Comparison of ENCODE assay signal across 13 cellular contexts in genomic region chr3:146540236-146540635, GRCh38. TPM values are rescaled to one million over a fixed set of nuclear protein-coding genes. Genes with fewer than 3 reads are reported as not detected.
DNase-seq lines count a peak whose midpoint lies in the region; ATAC-seq, FAIRE-seq and TF ChIP-seq lines count a peak whose summit lies in the region.
"Had no signal": no experiment of that assay in that cellular context is flagged by ENCODE, and none has a peak within 500 bp of the region (broad histone marks: within the 10 kb centered on the region; RNA-seq: fewer than 3 reads in every experiment).

No MANE protein-coding gene starts in this region.

- H4K20me1 ChIP-seq in BLaER1 treated with 17β-estradiol and CSF1 and Interleukin-3, amounts not matched to agents 10 nM and 100 nM, result peaks cover 0 to 69% (median 25%) of the 10 kb centered on the region in 11 experiments; a peak in 13 of 22 replicates
- H4K20me1 ChIP-seq in KMS-11 (ENCODE audit: insufficient read depth), result no peaks in the 10 kb centered on the region

- no peak for FAIRE-seq in GM12891 (lab: Jason Lieb, UNC)
- FAIRE-seq: endometrium had no signal

- H3K27me3 ChIP-seq in BLaER1 treated with 17β-estradiol and CSF1 and Interleukin-3, amounts not matched to agents 10 nM and 100 nM, result no peaks in the 10 kb centered on the region
- no peaks in the 10 kb centered on the region for H3K27me3 ChIP-seq in KMS-11 (ENCODE audit: insufficient read depth, low read depth)
- no peaks in the 10 kb centered on the region for H3K27me3 ChIP-seq in right lobe of liver

- H3K27ac ChIP-seq in BLaER1 treated with 17β-estradiol and CSF1 and Interleukin-3, amounts not matched to agents 10 nM and 100 nM, result peak overlapping the region in 6 of 11 experiments; percentile 40 to 100 (median 72); a peak in 10 of 22 replicates
- H3K27ac ChIP-seq in KMS-11, result peak overlapping the region; percentile 82
- peak overlapping the region in 2 of 3 donors; percentile 3 to 95 for H3K27ac ChIP-seq in right lobe of liver

- 4% methylated on average over 1 of the region's 1 CpG for WGBS in right lobe of liver (ENCODE audit: insufficient coverage, low coverage, low lambda C conversion rate, missing lambda C conversion rate)

- peaks cover 90% of the 10 kb centered on the region for H3K79me2 ChIP-seq in KMS-11 (ENCODE audit: insufficient read depth, low read depth)

- H3K9me3 ChIP-seq in BLaER1 treated with 17β-estradiol and CSF1 and Interleukin-3, amounts not matched to agents 10 nM and 100 nM (replicated peaks in 1 of 11), result peaks cover 0 to 18% (median 7%) of the 10 kb centered on the region in 11 experiments; a peak in 12 of 22 replicates
- no peaks in the 10 kb centered on the region for H3K9me3 ChIP-seq in right lobe of liver
- H3K9me3 ChIP-seq: heart left ventricle had no signal

- H3K4me1 ChIP-seq in BLaER1 treated with 17β-estradiol and CSF1 and Interleukin-3, amounts not matched to agents 10 nM and 100 nM, result peaks cover 32 to 57% (median 41%) of the 10 kb centered on the region in 10 experiments
- H3K4me1 ChIP-seq in KMS-11 (ENCODE audit: low read depth, poor library complexity, severe bottlenecking) (peaks cover 67% of the 10 kb centered on the region), right lobe of liver (peaks cover 0 to 50% (median 5%) of the 10 kb centered on the region in 4 donors)

- peaks cover 15 to 64% (median 40%) of the 10 kb centered on the region in 11 experiments; a peak in 20 of 22 replicates for H3K36me3 ChIP-seq in BLaER1 treated with 17β-estradiol and CSF1 and Interleukin-3, amounts not matched to agents 10 nM and 100 nM
- H3K36me3 ChIP-seq in KMS-11 (ENCODE audit: insufficient read depth), result no peaks in the 10 kb centered on the region
- no peaks in the 10 kb centered on the region for H3K36me3 ChIP-seq in right lobe of liver

- H3K4me2 ChIP-seq in BLaER1 treated with 17β-estradiol and CSF1 and Interleukin-3, amounts not matched to agents 10 nM and 100 nM, result peak overlapping the region; percentile 1 to 98 (median 91); a peak in 17 of 22 replicates
- H3K4me2 ChIP-seq in KMS-11, result peak overlapping the region; percentile 97

- peak overlapping the region in 3 of 10 experiments; percentile 85 to 97 (median 92); a peak in 6 of 20 replicates for H3K4me3 ChIP-seq in BLaER1 treated with 17β-estradiol and CSF1 and Interleukin-3, amounts not matched to agents 10 nM and 100 nM
- no peak overlapping the region for H3K4me3 ChIP-seq in KMS-11 (IDR thresholded peaks at IDR 0.05; ENCODE audit: insufficient read depth, low read depth, low read length)
- no peak overlapping the region for H3K4me3 ChIP-seq in right lobe of liver

- TF ChIP-seq CTCF in KMS-11 (conservative IDR thresholded peaks at IDR 0.05; ENCODE audit: low read depth, low read length) (no peak), right lobe of liver (IDR thresholded peaks at IDR 0.05) (no peak)

- no peak for ATAC-seq in right lobe of liver
- no peak for ATAC-seq in GM21381 (IDR thresholded peaks at IDR 0.05; ENCODE audit: unreplicated experiment)
- ATAC-seq: heart left ventricle, left ventricle myocardium superior had no signal

- no peak overlapping the region for H2AFZ ChIP-seq in KMS-11 (ENCODE audit: low read depth)

- intact Hi-C loops in right lobe of liver (cut with DNase I), result no loop called here

- DNase-seq in GM12891 (ENCODE audit: insufficient read length, low spot score) (no peak), right lobe of liver (no peak), ecto neural progenitor cell (ENCODE audit: low spot score) (no peak), LoVo (ENCODE audit: low spot score) (no peak), anterior cingulate cortex (lab: John Stamatoyannopoulos, UW) (no peak)
- DNase-seq: heart left ventricle, Kasumi-1, left ventricle myocardium superior, NCI-H2081 treated with DMSO at 0.1 percent for 48 hours had no signal

- TF ChIP-seq POLR2A in GM12891 (IDR thresholded peaks at IDR 0.05; ENCODE audit: low read depth, low read length) (no peak), right lobe of liver (IDR thresholded peaks at IDR 0.05) (no peak)

- peak overlapping the region in 3 of 11 experiments; percentile 96 to 99 (median 98); a peak in 8 of 22 replicates for H3K9ac ChIP-seq in BLaER1 treated with 17β-estradiol and CSF1 and Interleukin-3, amounts not matched to agents 10 nM and 100 nM
- H3K9ac ChIP-seq in KMS-11, result peak overlapping the region; percentile 36; the same call in 1 of the 2 replicates

TF ChIP-seq in GM12891, 5 proteins besides CTCF, POLR2A, EP300 and RAD21:
- TF ChIP-seq SPI1 (IDR thresholded peaks at IDR 0.05; ENCODE audit: low read depth, low read length), result 0 out of 2 replicates have a peak, but pooled peaks have one; percentile 7
- TF ChIP-seq TAF1 (IDR thresholded peaks at IDR 0.05; ENCODE audit: low read depth, low read length), result no peak

RNA-seq across cellular contexts. Expression of gene PLSCR1, which starts 4.2 kb away (rescaled TPM):
- polyA plus RNA-seq in GM12891 (2012; ENCODE audit: low read depth, missing spikeins), result 36.6 TPM
- 10 to 100 TPM; 15.1 to 83.8 (median 44.9) TPM for total RNA-seq in right lobe of liver
